8 cellular contexts compared by ENCODE assay signal in genomic region chr14:100192672-100193416, GRCh38.
DNase-seq lines count a peak whose midpoint lies in the region; ATAC-seq and TF ChIP-seq lines count a peak whose summit lies in the region.

No MANE protein-coding gene starts in this region.

- no peaks in the 10 kb centered on the region for H3K27me3 Mint-ChIP-seq in activated T-cell treated with anti-CD3 and anti-CD28 coated beads, Interleukin-2, amount 50 U/mL, for 24 hours

- peak overlapping the region; percentile 90 for H3K27ac Mint-ChIP-seq in activated T-cell treated with anti-CD3 and anti-CD28 coated beads, Interleukin-2, amount 50 U/mL, for 24 hours

- ATAC-seq in GM21576 (IDR thresholded peaks at IDR 0.05; ENCODE audit: unreplicated experiment), result peak; percentile 97

- TF ChIP-seq EP300 in Ishikawa (IDR thresholded peaks at IDR 0.05; ENCODE audit: borderline replicate concordance), result 0 out of 2 replicates have a peak, but pooled peaks have one; percentile 52

- peaks cover 5% of the 10 kb centered on the region for H3K4me1 ChIP-seq in muscle layer of colon (ENCODE audit: insufficient read depth, low read length)

- H3K4me3 Mint-ChIP-seq in activated T-cell treated with anti-CD3 and anti-CD28 coated beads, Interleukin-2, amount 50 U/mL, for 24 hours, result peak overlapping the region; percentile 74

- H3K36me3 Mint-ChIP-seq in activated T-cell treated with anti-CD3 and anti-CD28 coated beads, Interleukin-2, amount 50 U/mL, for 24 hours (ENCODE audit: low read depth), result no peaks in the 10 kb centered on the region

- peak; percentile 68 for TF ChIP-seq POLR2A in erythroblast (IDR thresholded peaks at IDR 0.05; ENCODE audit: low read length)

- no peaks in the 10 kb centered on the region for H3K27me3 ChIP-seq in muscle layer of colon (ENCODE audit: control insufficient read depth in 1 of 2, insufficient read depth in 2 of 2, low read length in 2 of 2)

- peaks cover 17% of the 10 kb centered on the region for H3K4me1 Mint-ChIP-seq in activated T-cell treated with anti-CD3 and anti-CD28 coated beads, Interleukin-2, amount 50 U/mL, for 24 hours (ENCODE audit: low read depth)

- peak overlapping the region; percentile 42 to 82 for H3K4me3 ChIP-seq in muscle layer of colon (ENCODE audit: low read depth in 1 of 2, low read length in 2 of 2)

- H3K9ac ChIP-seq in muscle layer of colon (ENCODE audit: low read length), result peak overlapping the region; percentile 65

- DNase-seq in DMS53 (lab: John Stamatoyannopoulos, UW) (peak; percentile 99), OCI-M2 (lab: John Stamatoyannopoulos, UW; ENCODE audit: unreplicated experiment) (peak; percentile 92), erythroblast (lab: John Stamatoyannopoulos, UW) (peak; percentile 99 to 100)
- peak; percentile 99 for DNase-seq in activated T-cell treated with anti-CD3 and anti-CD28 coated beads, Interleukin-2, amount 50 U/mL, for 24 hours
- peak; percentile 99 for DNase-seq in stimulated activated CD8-positive, alpha-beta memory T cell treated with anti-CD3 and anti-CD28 coated beads, Interleukin-7, amount 100 ng/mL, for 24 hours (ENCODE audit: low read depth)

- no peaks in the 10 kb centered on the region for H3K36me3 ChIP-seq in muscle layer of colon (ENCODE audit: insufficient read depth, low read length)

- TF ChIP-seq RAD21 in Ishikawa (IDR thresholded peaks at IDR 0.05; ENCODE audit: low read depth), result peak; percentile 80

- peak overlapping the region; percentile 90 for H3K27ac ChIP-seq in muscle layer of colon (ENCODE audit: low read depth, low read length)

- H3K9me3 Mint-ChIP-seq in activated T-cell treated with anti-CD3 and anti-CD28 coated beads, Interleukin-2, amount 50 U/mL, for 24 hours, result no peaks in the 10 kb centered on the region

- no peaks in the 10 kb centered on the region for H3K9me3 ChIP-seq in muscle layer of colon (ENCODE audit: low read length)

TF ChIP-seq in Ishikawa, 13 proteins besides CTCF, POLR2A, EP300 and RAD21:
- TF ChIP-seq, protein P1, sequence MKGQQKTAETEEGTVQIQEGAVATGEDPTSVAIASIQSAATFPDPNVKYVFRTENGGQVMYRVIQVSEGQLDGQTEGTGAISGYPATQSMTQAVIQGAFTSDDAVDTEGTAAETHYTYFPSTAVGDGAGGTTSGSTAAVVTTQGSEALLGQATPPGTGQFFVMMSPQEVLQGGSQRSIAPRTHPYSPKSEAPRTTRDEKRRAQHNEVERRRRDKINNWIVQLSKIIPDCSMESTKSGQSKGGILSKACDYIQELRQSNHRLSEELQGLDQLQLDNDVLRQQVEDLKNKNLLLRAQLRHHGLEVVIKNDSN (IDR thresholded peaks at IDR 0.05), result peak; percentile 96
- TF ChIP-seq, protein P2, sequence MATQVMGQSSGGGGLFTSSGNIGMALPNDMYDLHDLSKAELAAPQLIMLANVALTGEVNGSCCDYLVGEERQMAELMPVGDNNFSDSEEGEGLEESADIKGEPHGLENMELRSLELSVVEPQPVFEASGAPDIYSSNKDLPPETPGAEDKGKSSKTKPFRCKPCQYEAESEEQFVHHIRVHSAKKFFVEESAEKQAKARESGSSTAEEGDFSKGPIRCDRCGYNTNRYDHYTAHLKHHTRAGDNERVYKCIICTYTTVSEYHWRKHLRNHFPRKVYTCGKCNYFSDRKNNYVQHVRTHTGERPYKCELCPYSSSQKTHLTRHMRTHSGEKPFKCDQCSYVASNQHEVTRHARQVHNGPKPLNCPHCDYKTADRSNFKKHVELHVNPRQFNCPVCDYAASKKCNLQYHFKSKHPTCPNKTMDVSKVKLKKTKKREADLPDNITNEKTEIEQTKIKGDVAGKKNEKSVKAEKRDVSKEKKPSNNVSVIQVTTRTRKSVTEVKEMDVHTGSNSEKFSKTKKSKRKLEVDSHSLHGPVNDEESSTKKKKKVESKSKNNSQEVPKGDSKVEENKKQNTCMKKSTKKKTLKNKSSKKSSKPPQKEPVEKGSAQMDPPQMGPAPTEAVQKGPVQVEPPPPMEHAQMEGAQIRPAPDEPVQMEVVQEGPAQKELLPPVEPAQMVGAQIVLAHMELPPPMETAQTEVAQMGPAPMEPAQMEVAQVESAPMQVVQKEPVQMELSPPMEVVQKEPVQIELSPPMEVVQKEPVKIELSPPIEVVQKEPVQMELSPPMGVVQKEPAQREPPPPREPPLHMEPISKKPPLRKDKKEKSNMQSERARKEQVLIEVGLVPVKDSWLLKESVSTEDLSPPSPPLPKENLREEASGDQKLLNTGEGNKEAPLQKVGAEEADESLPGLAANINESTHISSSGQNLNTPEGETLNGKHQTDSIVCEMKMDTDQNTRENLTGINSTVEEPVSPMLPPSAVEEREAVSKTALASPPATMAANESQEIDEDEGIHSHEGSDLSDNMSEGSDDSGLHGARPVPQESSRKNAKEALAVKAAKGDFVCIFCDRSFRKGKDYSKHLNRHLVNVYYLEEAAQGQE (IDR thresholded peaks at IDR 0.05; ENCODE audit: low read depth), result no peak
- TF ChIP-seq YY1 (IDR thresholded peaks at IDR 0.05; ENCODE audit: low read depth) (peak; percentile 58; the same call in 1 of the 2 replicates), MAX (IDR thresholded peaks at IDR 0.05) (peak; percentile 65), NFIC (IDR thresholded peaks at IDR 0.05) (peak; percentile 51), CEBPB (IDR thresholded peaks at IDR 0.05) (no peak; the same call in 1 of the 2 replicates), ZBTB7A (IDR thresholded peaks at IDR 0.05; ENCODE audit: low read depth) (no peak), TCF12 (IDR thresholded peaks at IDR 0.05; ENCODE audit: low read depth) (peak; percentile 62), TEAD4 (IDR thresholded peaks at IDR 0.05) (no peak), TAF1 (IDR thresholded peaks at IDR 0.05; ENCODE audit: low read depth) (peak; percentile 54)

Comparison
In these comparisons a context has a peak if more than half of its experiments do, and no peak if none do; other contexts are left out.
1. Peak in every context shown above with its lines: DNase-seq, ATAC-seq, H3K4me3 ChIP-seq and H3K27ac ChIP-seq.